ENCODE assay signal across 8 cellular contexts in the genomic region with DNA sequence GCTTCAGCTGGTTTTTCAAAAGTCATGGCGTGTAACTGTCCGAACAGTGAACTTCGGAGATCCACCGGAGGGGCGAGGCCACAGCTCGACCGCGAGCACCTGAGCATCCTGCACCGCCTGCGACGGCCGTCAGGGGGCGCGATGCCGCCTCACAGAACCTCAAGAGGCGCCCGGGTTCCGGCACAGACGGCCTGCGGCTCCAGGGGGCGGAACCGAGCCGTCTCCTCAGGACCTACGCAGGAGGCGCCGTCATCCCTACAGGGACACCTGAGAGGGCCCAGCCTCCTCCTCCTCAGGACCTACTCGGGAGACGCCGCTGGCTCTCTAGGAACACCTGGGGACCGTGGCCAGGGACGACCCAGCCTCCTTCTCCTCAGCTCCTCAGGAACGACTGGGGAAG. TPM values are rescaled to one million over a fixed set of nuclear protein-coding genes. Genes with fewer than 3 reads are reported as not detected.
A peak's percentile ranks its signal among the peaks of the same experiment; 100 is the strongest.
DNase-seq lines count a peak whose midpoint lies in the region; ATAC-seq and TF ChIP-seq lines count a peak whose summit lies in the region.
"Not testable (repeated sequence)": the region's sequence is repeated elsewhere in the genome, so short reads cannot be mapped to it uniquely, and the experiment has no call there.

No MANE protein-coding gene starts in this region.

- H3K36me3 Mint-ChIP-seq in activated CD4-positive, alpha-beta T cell treated with anti-CD3 and anti-CD28 coated beads, Interleukin-2, amount 10 ng/mL, durations not matched to agents 24 days and 14 days (ENCODE audit: low read depth); activated naive CD4-positive, alpha-beta T cell treated with anti-CD3 and anti-CD28 coated beads for 36 hours (ENCODE audit: low read depth); glutamatergic neuron (ENCODE audit: unreplicated experiment); mesothelial cell of epicardium: not testable (repeated sequence)

- not testable (repeated sequence) for H3K4me1 Mint-ChIP-seq in activated CD4-positive, alpha-beta T cell treated with anti-CD3 and anti-CD28 coated beads, Interleukin-2, amount 10 ng/mL, durations not matched to agents 24 days and 14 days; activated naive CD4-positive, alpha-beta T cell treated with anti-CD3 and anti-CD28 coated beads for 36 hours (ENCODE audit: low read depth); glutamatergic neuron (ENCODE audit: low read depth, unreplicated experiment); mesothelial cell of epicardium

- not testable (repeated sequence) for H3K9me3 Mint-ChIP-seq in activated CD4-positive, alpha-beta T cell treated with anti-CD3 and anti-CD28 coated beads, Interleukin-2, amount 10 ng/mL, durations not matched to agents 24 days and 14 days; activated naive CD4-positive, alpha-beta T cell treated with anti-CD3 and anti-CD28 coated beads for 36 hours; glutamatergic neuron (ENCODE audit: unreplicated experiment); mesothelial cell of epicardium

- ATAC-seq in HG03460 (IDR thresholded peaks at IDR 0.05; ENCODE audit: unreplicated experiment), result peak; percentile 84
- ATAC-seq in upper lobe of right lung, result peak; percentile 91

- intact Hi-C loops in activated CD4-positive, alpha-beta T cell treated with anti-CD3 and anti-CD28 coated beads, Interleukin-2, amount 10 ng/mL, durations not matched to agents 24 days and 14 days (cut with micrococcal nuclease); activated naive CD4-positive, alpha-beta T cell treated with anti-CD3 and anti-CD28 coated beads for 36 hours (cut with micrococcal nuclease); upper lobe of right lung (cut with DNase I): not testable (repeated sequence)

- H3K4me3 Mint-ChIP-seq in activated CD4-positive, alpha-beta T cell treated with anti-CD3 and anti-CD28 coated beads, Interleukin-2, amount 10 ng/mL, durations not matched to agents 24 days and 14 days; activated naive CD4-positive, alpha-beta T cell treated with anti-CD3 and anti-CD28 coated beads for 36 hours; glutamatergic neuron (ENCODE audit: unreplicated experiment): not testable (repeated sequence)
- H3K4me3 Mint-ChIP-seq in mesothelial cell of epicardium, result peak overlapping the region; percentile 74

- not testable (repeated sequence) for H3K27me3 Mint-ChIP-seq in activated CD4-positive, alpha-beta T cell treated with anti-CD3 and anti-CD28 coated beads, Interleukin-2, amount 10 ng/mL, durations not matched to agents 24 days and 14 days; activated naive CD4-positive, alpha-beta T cell treated with anti-CD3 and anti-CD28 coated beads for 36 hours (ENCODE audit: low read depth); glutamatergic neuron (ENCODE audit: unreplicated experiment); mesothelial cell of epicardium (ENCODE audit: low read depth)

- not testable (repeated sequence) for H3K4me3 ChIP-seq in GM12875 (ENCODE audit: low read depth, low read length); upper lobe of right lung

- TF ChIP-seq CTCF in GM12875 (IDR thresholded peaks at IDR 0.05; ENCODE audit: borderline replicate concordance, insufficient read depth, low read depth, low read length), result peak; percentile 34; the same call in 1 of the 2 replicates
- TF ChIP-seq CTCF in glutamatergic neuron (IDR thresholded peaks at IDR 0.05; ENCODE audit: partially characterized antibody, unreplicated experiment), result peak; percentile 81
- TF ChIP-seq CTCF in mesothelial cell of epicardium (IDR thresholded peaks at IDR 0.05; ENCODE audit: unreplicated experiment), result peak; percentile 76
- TF ChIP-seq CTCF in upper lobe of right lung (IDR thresholded peaks at IDR 0.05), result peak; percentile 33

- not testable (repeated sequence) for H3K27ac ChIP-seq in upper lobe of right lung

- CTCF ChIA-PET in activated naive CD4-positive, alpha-beta T cell treated with anti-CD3 and anti-CD28 coated beads for 36 hours (lab: Charles Lee), result interaction anchor here (1.4 kb wide), 1 partner anchor 24 kb away, joined by 3 read pairs; no protein-coding TSS in a partner anchor

- not testable (repeated sequence) for H3K4me1 ChIP-seq in upper lobe of right lung

- H3K9me3 ChIP-seq in upper lobe of right lung, result not testable (repeated sequence)

- H3K27ac Mint-ChIP-seq in activated CD4-positive, alpha-beta T cell treated with anti-CD3 and anti-CD28 coated beads, Interleukin-2, amount 10 ng/mL, durations not matched to agents 24 days and 14 days; activated naive CD4-positive, alpha-beta T cell treated with anti-CD3 and anti-CD28 coated beads for 36 hours; glutamatergic neuron (ENCODE audit: unreplicated experiment); mesothelial cell of epicardium: not testable (repeated sequence)

- peak; percentile 87 for DNase-seq in activated CD4-positive, alpha-beta T cell treated with anti-CD3 and anti-CD28 coated beads, Interleukin-2, amount 10 ng/mL, durations not matched to agents 24 days and 14 days
- peak; percentile 81 for DNase-seq in activated naive CD4-positive, alpha-beta T cell treated with anti-CD3 and anti-CD28 coated beads for 36 hours
- DNase-seq in glutamatergic neuron, result peak; percentile 80
- peak; percentile 53 to 80 for DNase-seq in mesothelial cell of epicardium (ENCODE audit: low spot score in 2 of 2, unreplicated experiment in 2 of 2)
- DNase-seq in stimulated activated CD4-positive, alpha-beta T cell treated with anti-CD3 and anti-CD28 coated beads, Interleukin-1b, Interleukin-23, amount 100 ng/mL, for 4 hours (ENCODE audit: low read depth in 2 of 2), result peak; percentile 32 to 58
- DNase-seq in upper lobe of right lung, result peak; percentile 83

- not testable (repeated sequence) for H3K27me3 ChIP-seq in upper lobe of right lung

- H3K36me3 ChIP-seq in upper lobe of right lung, result not testable (repeated sequence)

RNA-seq across cellular contexts. Expression of gene PRDM7, which starts 29.1 kb away (rescaled TPM):
- not detected in 2 replicates for total RNA-seq in activated CD4-positive, alpha-beta T cell treated with anti-CD3 and anti-CD28 coated beads, Interleukin-2, amount 10 ng/mL, durations not matched to agents 24 days and 14 days
- total RNA-seq in activated naive CD4-positive, alpha-beta T cell treated with anti-CD3 and anti-CD28 coated beads for 36 hours, result not detected
- not detected for total RNA-seq in glutamatergic neuron (ENCODE audit: unreplicated experiment)
- not detected in 3 replicates for total RNA-seq in mesothelial cell of epicardium
- not detected for total RNA-seq in upper lobe of right lung
